Comparison of ENCODE assay signal across 25 cellular contexts in genomic region chr7:42982604-42983115, GRCh38.
"Had no signal": no experiment of that assay in that cellular context is flagged by ENCODE, and none has a peak within 500 bp of the region (broad histone marks: within the 10 kb centered on the region; RNA-seq: fewer than 3 reads in every experiment).

No MANE protein-coding gene starts in this region.

- H3K4me1 ChIP-seq: ascending aorta, gastroesophageal sphincter, left ventricle myocardium inferior, spleen, testis, uterus had no signal

- H3K27ac ChIP-seq: adrenal gland, ascending aorta, brain microvascular endothelial cell, esophagus squamous epithelium, gastroesophageal sphincter, left ventricle myocardium inferior, spleen, testis, uterus had no signal

- H3K9me3 ChIP-seq: adrenal gland, esophagus squamous epithelium, testis, uterus had no signal

- H3K36me3 ChIP-seq: adrenal gland, ascending aorta, brain microvascular endothelial cell, esophagus squamous epithelium, gastroesophageal sphincter, left ventricle myocardium inferior, spleen, uterus had no signal

- DNase-seq: activated B cell treated with CpG ODN at 0.5 μM for 24 hours; activated CD4-positive, alpha-beta T cell treated with anti-CD3 and anti-CD28 coated beads for 36 hours; activated CD4-positive, alpha-beta T cell treated with anti-CD3 and anti-CD28 coated beads, Interleukin-2, amount 50 U/mL, for 4 hours; activated CD8-positive, alpha-beta memory T cell treated with anti-CD3 and anti-CD28 coated beads for 24 hours; activated CD8-positive, alpha-beta memory T cell treated with anti-CD3 and anti-CD28 coated beads, Interleukin-2, amount 50 U/mL, for 4 hours; activated naive CD4-positive, alpha-beta T cell; activated T-cell treated with anti-CD3 and anti-CD28 coated beads, Interleukin-2, amount 50 U/mL, for 4 hours; adrenal gland; brain microvascular endothelial cell; central memory CD4-positive, alpha-beta T cell; effector memory CD4-positive, alpha-beta T cell; esophagus squamous epithelium; head of caudate nucleus; immature natural killer cell; left ventricle myocardium inferior; midbrain; spleen; stimulated activated CD4-positive, alpha-beta T cell treated with anti-CD3 and anti-CD28 coated beads, Interleukin-4, amount 100 ng/mL, for 1 hour; stimulated activated naive CD4-positive, alpha-beta T cell; T1000; testis; trophoblast cell; uterus had no signal

- H3K4me3 ChIP-seq: adrenal gland, ascending aorta, esophagus squamous epithelium, gastroesophageal sphincter, left ventricle myocardium inferior, spleen, testis, uterus had no signal

- H3K27me3 ChIP-seq: adrenal gland, ascending aorta, brain microvascular endothelial cell, gastroesophageal sphincter, spleen, testis, uterus had no signal
